In the genomic region with DNA sequence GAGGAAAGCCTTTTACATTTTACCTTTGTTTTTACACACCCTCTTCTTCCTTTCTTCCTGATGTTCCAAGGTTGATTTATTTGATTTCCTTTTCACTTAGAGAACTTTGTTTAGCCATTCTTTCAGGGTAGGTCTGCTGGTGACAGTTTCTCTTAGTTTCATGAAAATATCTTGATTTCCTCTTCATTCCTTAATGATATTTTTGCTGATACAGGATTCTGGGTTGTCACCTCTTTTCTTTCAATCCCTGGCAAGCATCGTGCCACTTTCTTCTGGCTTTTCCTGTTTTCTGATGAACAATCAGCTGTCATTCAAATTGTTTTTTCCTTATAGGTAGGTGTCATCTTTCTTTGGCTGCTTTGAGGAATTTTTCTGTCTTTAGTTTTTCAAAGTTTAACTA, we compare ENCODE assay signal across 20 cellular contexts.
"Had no signal": no experiment of that assay in that cellular context is flagged by ENCODE, and none has a peak within 500 bp of the region (broad histone marks: within the 10 kb centered on the region; RNA-seq: fewer than 3 reads in every experiment).

No MANE protein-coding gene starts in this region.

- H3K4me3 ChIP-seq: coronary artery, esophagus squamous epithelium, gastrocnemius medialis, heart right ventricle, left lung, lower lobe of right lung had no signal

- H3K27me3 ChIP-seq: esophagus squamous epithelium, gastrocnemius medialis, heart right ventricle, left lung had no signal

- H3K27ac ChIP-seq: coronary artery, esophagus squamous epithelium, gastrocnemius medialis, heart right ventricle, left lung, lower lobe of right lung had no signal

- ATAC-seq: effector memory CD8-positive, alpha-beta T cell; gastrocnemius medialis; left cardiac atrium; left lung; lower lobe of right lung; naive thymus-derived CD8-positive, alpha-beta T cell had no signal

- H3K36me3 ChIP-seq: gastrocnemius medialis, left lung, lower lobe of right lung had no signal

- DNase-seq: effector CD8-positive, alpha-beta T cell; effector memory CD8-positive, alpha-beta T cell; endodermal cell; esophagus squamous epithelium; foreskin fibroblast; foreskin melanocyte; gastrocnemius medialis; glutamatergic neuron; head of caudate nucleus; heart right ventricle; hippocampal formation; left cardiac atrium; left lung; left ventricle myocardium superior; lower lobe of right lung; mesenchymal stem cell; midbrain; naive B cell; naive thymus-derived CD8-positive, alpha-beta T cell had no signal

- H3K4me3 Mint-ChIP-seq: effector memory CD8-positive, alpha-beta T cell; endodermal cell; naive thymus-derived CD8-positive, alpha-beta T cell had no signal

- H3K27ac Mint-ChIP-seq: effector memory CD8-positive, alpha-beta T cell; endodermal cell had no signal

- H3K27me3 Mint-ChIP-seq: effector memory CD8-positive, alpha-beta T cell; naive B cell; naive thymus-derived CD8-positive, alpha-beta T cell had no signal
